In genomic region chr16:11149011-11149616, GRCh38 we compare ENCODE assay signal across 27 cellular contexts.
A peak's percentile ranks its signal among the peaks of the same experiment; 100 is the strongest.
DNase-seq lines count a peak whose midpoint lies in the region; ATAC-seq, FAIRE-seq and TF ChIP-seq lines count a peak whose summit lies in the region.
"Had no signal": no experiment of that assay in that cellular context is flagged by ENCODE, and none has a peak within 500 bp of the region (broad histone marks: within the 10 kb centered on the region; RNA-seq: fewer than 3 reads in every experiment).

No MANE protein-coding gene starts in this region.

- H3K27me3 ChIP-seq in Panc1 (ENCODE audit: control insufficient read depth, insufficient read depth, low read length) (no peaks in the 10 kb centered on the region), mesendoderm (ENCODE audit: insufficient read depth, low read length, poor library complexity) (no peaks in the 10 kb centered on the region), BE2C (no peaks in the 10 kb centered on the region)
- H3K27me3 ChIP-seq: upper lobe of right lung had no signal

- H3K4me1 Mint-ChIP-seq in dendritic cell treated with granulocyte-macrophage colony-stimulating factor and Interleukin-4, amounts not matched to agents 40 ng/mL and 50 ng/mL, for 4 days (ENCODE audit: low read depth), result peaks cover 68% of the 10 kb centered on the region
- H3K4me1 Mint-ChIP-seq: H9 had no signal

- no peak overlapping the region for H3K9ac ChIP-seq in mesendoderm (ENCODE audit: low read length)

- WGBS in mesendoderm (ENCODE audit: extremely low coverage, insufficient coverage, low lambda C conversion rate), result no CpG with 5 or more reads among the region's 5 CpGs

- no peak overlapping the region for H2BK5ac ChIP-seq in mesendoderm (ENCODE audit: low read length)

- no peaks in the 10 kb centered on the region for H3K9me3 ChIP-seq in Panc1 (ENCODE audit: control insufficient read depth, insufficient read depth, low read depth, low read length)
- no peaks in the 10 kb centered on the region for H3K9me3 ChIP-seq in BE2C
- H3K9me3 ChIP-seq: prostate gland, upper lobe of right lung had no signal

- no peak overlapping the region for H3K4me3 ChIP-seq in Panc1 (ENCODE audit: low read depth in 2 of 2, low read length in 2 of 2)
- H3K4me3 ChIP-seq in mesendoderm (ENCODE audit: low read length), result no peak overlapping the region
- no peak overlapping the region for H3K4me3 ChIP-seq in BE2C (ENCODE audit: low read depth, low read length)
- H3K4me3 ChIP-seq: GM12878, prostate gland, skin epidermis, upper lobe of right lung had no signal

- no TSS peak for BruUV-seq in Panc1 (replicated peaks; lab: Mats Ljungman, UMichigan)

- no peak overlapping the region for H3K4me2 ChIP-seq in mesendoderm (ENCODE audit: low read length)

- H3K4ac ChIP-seq in mesendoderm (ENCODE audit: low read depth, low read length), result no peak overlapping the region

- H2BK15ac ChIP-seq in mesendoderm (replicated peaks; ENCODE audit: low read depth), result no peak overlapping the region

- H3K36me3 ChIP-seq in Panc1 (ENCODE audit: control insufficient read depth, insufficient read depth, low read length) (no peaks in the 10 kb centered on the region), mesendoderm (ENCODE audit: control insufficient read depth, insufficient read depth, low read length) (no peaks in the 10 kb centered on the region), BE2C (no peaks in the 10 kb centered on the region)
- H3K36me3 ChIP-seq: prostate gland, upper lobe of right lung had no signal

- ATAC-seq in Panc1 (peak; percentile 53; the same call in 1 of the 2 replicates), GM21447 (IDR thresholded peaks at IDR 0.05; ENCODE audit: unreplicated experiment) (no peak)
- ATAC-seq: GM12878, upper lobe of right lung had no signal

- no peak overlapping the region for H4K5ac ChIP-seq in mesendoderm (ENCODE audit: low read length)

- no peak overlapping the region for H3K4me3 Mint-ChIP-seq in dendritic cell treated with granulocyte-macrophage colony-stimulating factor and Interleukin-4, amounts not matched to agents 40 ng/mL and 50 ng/mL, for 4 days
- H3K4me3 Mint-ChIP-seq: H9, IgD-negative memory B cell, neural crest cell had no signal

- no peak overlapping the region for H2AK5ac ChIP-seq in mesendoderm (ENCODE audit: low read length)

- peaks cover 28% of the 10 kb centered on the region for H3K36me3 Mint-ChIP-seq in dendritic cell treated with granulocyte-macrophage colony-stimulating factor and Interleukin-4, amounts not matched to agents 40 ng/mL and 50 ng/mL, for 4 days (ENCODE audit: low read depth)

- in situ Hi-C loops in Panc1 (cut with HindIII; ENCODE audit: low pct_unique_long_range_greater_than_20kb, low sequenced_read_pairs), result no loop called here

- no peak overlapping the region for H2BK120ac ChIP-seq in mesendoderm (ENCODE audit: low read depth, low read length)

- H3K27ac ChIP-seq in Panc1 (ENCODE audit: low read length), result no peak overlapping the region
- no peak overlapping the region for H3K27ac ChIP-seq in mesendoderm (ENCODE audit: low read depth, low read length)
- H3K27ac ChIP-seq: prostate gland, skin epidermis, upper lobe of right lung had no signal

- no peaks in the 10 kb centered on the region for H3K9me3 Mint-ChIP-seq in dendritic cell treated with granulocyte-macrophage colony-stimulating factor and Interleukin-4, amounts not matched to agents 40 ng/mL and 50 ng/mL, for 4 days
- H3K9me3 Mint-ChIP-seq: H9, IgD-negative memory B cell, neural crest cell had no signal

- no peak overlapping the region for H3K56ac ChIP-seq in mesendoderm (ENCODE audit: low read length)

- H3K4me1 ChIP-seq in Panc1 (ENCODE audit: control insufficient read depth, insufficient read depth, low read length) (no peaks in the 10 kb centered on the region), mesendoderm (ENCODE audit: control insufficient read depth, low read depth, low read length) (no peaks in the 10 kb centered on the region), BE2C (peaks cover 16% of the 10 kb centered on the region)
- H3K4me1 ChIP-seq: prostate gland, upper lobe of right lung had no signal

- intact Hi-C loops in Panc1 (cut with micrococcal nuclease; ENCODE audit: unreplicated experiment), result no loop called here
- intact Hi-C loops in dendritic cell treated with granulocyte-macrophage colony-stimulating factor and Interleukin-4, amounts not matched to agents 40 ng/mL and 50 ng/mL, for 4 days (cut with micrococcal nuclease), result no loop called here

- TF ChIP-seq CTCF in Panc1 (IDR thresholded peaks at IDR 0.05), result no peak
- TF ChIP-seq CTCF in BE2C (IDR thresholded peaks at IDR 0.05; ENCODE audit: low read depth, low read length), result no peak

- POLR2A ChIA-PET in Panc1 (lab: Charles Lee), result interaction anchor here (0.6 kb wide), 1 partner anchor 43 kb away, joined by 3 read pairs; no protein-coding TSS in a partner anchor

- H3K18ac ChIP-seq in mesendoderm (ENCODE audit: low read length), result no peak overlapping the region

- no peaks in the 10 kb centered on the region for H3K79me1 ChIP-seq in mesendoderm (ENCODE audit: low read length)

- peak overlapping the region; percentile 72 for H3K27ac Mint-ChIP-seq in dendritic cell treated with granulocyte-macrophage colony-stimulating factor and Interleukin-4, amounts not matched to agents 40 ng/mL and 50 ng/mL, for 4 days
- H3K27ac Mint-ChIP-seq: H9, IgD-negative memory B cell had no signal

- H3K23ac ChIP-seq in mesendoderm (ENCODE audit: low read length), result no peak overlapping the region

- CTCF ChIA-PET in Panc1 (lab: Charles Lee), result no interaction called here

- no peak for TF ChIP-seq POLR2A in H54 (IDR thresholded peaks at IDR 0.05; ENCODE audit: low read depth, low read length)

- no peaks in the 10 kb centered on the region for H3K79me2 ChIP-seq in mesendoderm (ENCODE audit: control insufficient read depth, insufficient read depth, low read length)

- DNase-seq in H54 (ENCODE audit: insufficient read length, low spot score), result peak; percentile 57
- no peak for DNase-seq in Panc1 (ENCODE audit: low read depth, low spot score)
- DNase-seq in mesendoderm, result peak; percentile 45
- DNase-seq in BE2C, result no peak
- no peak for DNase-seq in SKM-1 treated with dmso at 0.1 percent for 144 hours (lab: John Stamatoyannopoulos, UW; ENCODE audit: unreplicated experiment)
- DNase-seq: activated CD4-positive, alpha-beta T cell treated with anti-CD3 and anti-CD28 coated beads, Interleukin-2, amount 50 U/mL, for 1 hour; activated naive CD4-positive, alpha-beta T cell; cerebellar nuclear complex; H9; hippocampal formation; left cardiac atrium; midbrain; NCI-H1694; NCI-H446; RPMI8226; stimulated activated CD4-positive, alpha-beta T cell treated with anti-CD3 and anti-CD28 coated beads, Interleukin-4, amount 100 ng/mL, for 4 hours; upper lobe of right lung had no signal

- no peaks in the 10 kb centered on the region for H3K27me3 Mint-ChIP-seq in dendritic cell treated with granulocyte-macrophage colony-stimulating factor and Interleukin-4, amounts not matched to agents 40 ng/mL and 50 ng/mL, for 4 days
- H3K27me3 Mint-ChIP-seq: IgD-negative memory B cell had no signal

- peak; percentile 53 for FAIRE-seq in H54 (lab: Jason Lieb, UNC)
- FAIRE-seq: endometrium, GM12878, GM19239, TTC549 had no signal

- H4K8ac ChIP-seq in mesendoderm (ENCODE audit: low read depth, low read length), result no peak overlapping the region

Comparison
In these comparisons a context has a peak if more than half of its experiments do, and no peak if none do; other contexts are left out.
1. DNase-seq: peak in H54 (single experiment) and mesendoderm (single experiment); none in Panc1 (single experiment), BE2C (single experiment) and SKM-1 treated with dmso at 0.1 percent for 144 hours (single experiment).